In the genomic region with DNA sequence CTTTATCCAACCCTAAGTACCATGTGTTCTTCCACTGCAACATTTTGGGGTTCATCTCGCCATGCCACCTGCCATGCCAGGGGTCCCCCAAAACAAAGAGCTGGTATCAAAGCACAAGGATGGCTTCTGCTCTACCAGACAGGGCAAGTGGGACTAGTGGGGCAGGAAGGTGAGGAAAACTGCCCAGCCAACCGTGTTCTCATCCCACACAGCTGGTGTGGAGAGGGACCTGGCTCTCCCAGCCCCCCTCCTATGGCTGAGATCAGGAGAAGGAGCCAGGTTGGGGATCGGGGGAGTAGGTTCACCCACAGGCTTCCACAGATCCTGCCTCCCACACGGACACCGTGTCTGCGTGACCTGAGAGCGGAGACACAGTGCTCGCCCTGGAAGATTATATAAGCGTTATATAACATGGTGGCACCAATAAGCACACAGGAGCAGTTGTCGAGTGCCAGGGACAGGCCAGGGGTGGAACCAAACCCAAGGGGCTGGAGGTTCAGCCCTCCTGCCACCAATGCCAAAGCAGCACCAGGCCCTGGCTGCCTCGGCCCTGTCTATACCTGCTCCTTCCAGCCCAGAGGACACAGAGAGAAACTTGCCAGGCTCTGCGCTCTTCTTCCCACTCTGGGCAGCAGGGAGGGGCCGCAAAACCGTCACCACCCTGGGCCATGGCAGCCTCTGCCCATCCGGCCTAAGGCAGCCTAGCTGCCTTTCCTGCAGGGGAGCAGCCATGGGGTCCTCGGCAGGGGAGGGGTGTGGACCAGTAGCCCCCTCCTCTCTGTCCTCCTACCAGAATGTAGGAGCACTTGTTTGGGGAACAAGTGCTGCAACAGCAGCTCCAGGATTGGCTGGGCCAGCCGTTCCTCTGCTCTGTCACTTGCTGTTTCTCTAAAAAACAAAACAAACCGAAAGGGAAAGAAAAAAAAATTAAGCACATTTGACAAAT, we compare ENCODE assay signal across 8 cellular contexts. TPM values are rescaled to one million over a fixed set of nuclear protein-coding genes. Genes with fewer than 3 reads are reported as not detected.
DNase-seq lines count a peak whose midpoint lies in the region; ATAC-seq, FAIRE-seq and TF ChIP-seq lines count a peak whose summit lies in the region.

No MANE protein-coding gene starts in this region.

- DNase-seq in A549 (ENCODE audit: low read depth in 1 of 2, low spot score in 1 of 2): no peak
- peak; percentile 67 for DNase-seq in LNCaP clone FGC (ENCODE audit: low read depth)
- DNase-seq in breast epithelium (ENCODE audit: low spot score in 2 of 2): peak; percentile 60 to 67
- peak; percentile 61 for DNase-seq in left lobe of liver (ENCODE audit: low spot score)
- DNase-seq in SKM-1 (lab: John Stamatoyannopoulos, UW; ENCODE audit: unreplicated experiment): no peak
- no peak for DNase-seq in NAMALWA (ENCODE audit: low spot score)
- DNase-seq in H9: no peak

- H3K9ac ChIP-seq in subcutaneous abdominal adipose tissue (ENCODE audit: low read length in 5 of 5) (peak overlapping the region; percentile 63 to 90 (median 75)), H9 (ENCODE audit: extremely low read depth, insufficient read length, low read length) (no peak overlapping the region)

- H3K4me3 ChIP-seq in A549: peak overlapping the region; percentile 83
- peak overlapping the region; percentile 72 for H3K4me3 ChIP-seq in LNCaP clone FGC (ENCODE audit: low read depth, low read length)
- H3K4me3 ChIP-seq in breast epithelium: peak overlapping the region; percentile 57 to 91 (median 83)
- H3K4me3 ChIP-seq in subcutaneous abdominal adipose tissue (ENCODE audit: low read depth in 1 of 5, low read length in 5 of 5): peak overlapping the region; percentile 81 to 87 (median 82)

- H4K8ac ChIP-seq in H9 (replicated peaks; ENCODE audit: insufficient read length, low read depth, low read length): no peak overlapping the region

- no peak overlapping the region for H3K4ac ChIP-seq in H9 (ENCODE audit: low read depth, low read length)

- no peak for FAIRE-seq in A549 (lab: Jason Lieb, UNC)

- H3K79me2 ChIP-seq in H9 (ENCODE audit: insufficient read depth, low read length): no peaks in the 10 kb centered on the region

- H3K27ac ChIP-seq in A549 (peak overlapping the region in 1 of 2 experiments; percentile 100; a peak in 3 of 6 replicates), breast epithelium (peak overlapping the region; percentile 96 to 98), subcutaneous abdominal adipose tissue (ENCODE audit: low read depth, low read length) (peak overlapping the region; percentile 86), H9 (ENCODE audit: insufficient read length, low read depth, low read length) (no peak overlapping the region)

- H2BK120ac ChIP-seq in H9 (ENCODE audit: low read depth, low read length, poor library complexity, severe bottlenecking): no peak overlapping the region

- H2BK12ac ChIP-seq in H9 (ENCODE audit: insufficient read length, low read depth, low read length): no peak overlapping the region

- no peaks in the 10 kb centered on the region for H3K36me3 ChIP-seq in breast epithelium
- peaks cover 0 to 19% (median 7%) of the 10 kb centered on the region in 5 donors for H3K36me3 ChIP-seq in subcutaneous abdominal adipose tissue (ENCODE audit: control insufficient read depth in 5 of 5, insufficient read depth in 5 of 5, low read length in 5 of 5)

- no peak overlapping the region for H2BK5ac ChIP-seq in H9 (ENCODE audit: insufficient read length, low read length)

- peaks cover 5% of the 10 kb centered on the region for H3K23me2 ChIP-seq in H9 (ENCODE audit: insufficient read length, low read depth, low read length, poor library complexity, severe bottlenecking)

- H3K9me3 Mint-ChIP-seq in H9: no peaks in the 10 kb centered on the region

- WGBS in A549 (ENCODE audit: missing lambda C conversion rate): 90% methylated on average over 16 of the region's 18 CpGs
- no CpG with 5 or more reads among the region's 18 CpGs for WGBS in H9 (ENCODE audit: extremely low coverage, insufficient read length, low lambda C conversion rate)

- TF ChIP-seq RAD21 in A549 (conservative IDR thresholded peaks at IDR 0.05 in 1 of 2, IDR thresholded peaks at IDR 0.05 in 1 of 2): no peak

- no peak overlapping the region for H3K27ac Mint-ChIP-seq in H9

- H3K23ac ChIP-seq in H9 (ENCODE audit: insufficient read length, low read depth, low read length): no peak overlapping the region

- no peak for ATAC-seq in A549
- ATAC-seq in left lobe of liver: peak; percentile 10

- no peak overlapping the region for H2BK20ac ChIP-seq in H9 (ENCODE audit: low read depth, low read length, poor library complexity, severe bottlenecking)

- H3K27me3 ChIP-seq in breast epithelium (no peaks in the 10 kb centered on the region), subcutaneous abdominal adipose tissue (ENCODE audit: control insufficient read depth in 5 of 5, insufficient read depth in 4 of 5, low read length in 5 of 5) (peaks cover 0 to 5% (median 0%) of the 10 kb centered on the region in 5 donors), H9 (ENCODE audit: insufficient read depth, low read length) (no peaks in the 10 kb centered on the region)

- intact Hi-C loops in breast epithelium (cut with DNase I; ENCODE audit: low total_unique reads): loop anchor here (5.0 kb wide), 1 partner anchor 40 kb away; no protein-coding TSS in a partner anchor

- H4K91ac ChIP-seq in H9 (ENCODE audit: insufficient read length, low read depth, low read length): no peak overlapping the region

- H4K20me1 ChIP-seq in H9 (ENCODE audit: control insufficient read depth, insufficient read depth, insufficient read length): no peaks in the 10 kb centered on the region

- TF ChIP-seq EP300 in A549 (IDR thresholded peaks at IDR 0.05): no peak

- H2AFZ ChIP-seq in H9 (ENCODE audit: low read length): no peak overlapping the region

- H3K56ac ChIP-seq in H9 (ENCODE audit: insufficient read length, low read depth, low read length): no peak overlapping the region

- H3K9me3 ChIP-seq in A549: no peaks in the 10 kb centered on the region
- no peaks in the 10 kb centered on the region for H3K9me3 ChIP-seq in breast epithelium
- no peaks in the 10 kb centered on the region for H3K9me3 ChIP-seq in subcutaneous abdominal adipose tissue (ENCODE audit: control insufficient read depth in 5 of 5, low read length in 5 of 5)
- no peaks in the 10 kb centered on the region for H3K9me3 ChIP-seq in H9 (ENCODE audit: control insufficient read depth, low read depth, low read length)

- peaks cover 11 to 13% of the 10 kb centered on the region in 2 experiments for H3K4me1 Mint-ChIP-seq in H9

- H3K36me3 Mint-ChIP-seq in H9 (ENCODE audit: insufficient read depth in 1 of 3, low read depth in 3 of 3): peaks cover 0 to 9% (median 0%) of the 10 kb centered on the region in 3 experiments; a peak in 1 of 7 replicates

- no peak overlapping the region for H3T11ph ChIP-seq in H9 (ENCODE audit: low read length)

- no peak overlapping the region for H2BK15ac ChIP-seq in H9 (ENCODE audit: low read depth, low read length)

- TF ChIP-seq CTCF in A549 (IDR thresholded peaks at IDR 0.05): no peak
- no peak for TF ChIP-seq CTCF in LNCaP clone FGC (IDR thresholded peaks at IDR 0.05; ENCODE audit: control insufficient read depth, extremely low read depth, insufficient read depth)
- no peak for TF ChIP-seq CTCF in breast epithelium (IDR thresholded peaks at IDR 0.05)
- TF ChIP-seq CTCF in H9 (conservative IDR thresholded peaks at IDR 0.05): no peak

- H2AK5ac ChIP-seq in H9 (ENCODE audit: insufficient read length, low read length): no peak overlapping the region

- H3K4me1 ChIP-seq in A549 (peaks cover 29% of the 10 kb centered on the region), breast epithelium (peaks cover 11 to 20% of the 10 kb centered on the region in 2 donors), subcutaneous abdominal adipose tissue (ENCODE audit: control insufficient read depth in 5 of 5, insufficient read depth in 5 of 5, low read length in 5 of 5) (peaks cover 16 to 62% (median 51%) of the 10 kb centered on the region in 5 donors), H9 (ENCODE audit: insufficient read depth, low read length) (no peaks in the 10 kb centered on the region)

- no peak overlapping the region for H4K5ac ChIP-seq in H9 (ENCODE audit: insufficient read length, low read depth, low read length)

- H3K18ac ChIP-seq in H9 (ENCODE audit: insufficient read length, low read depth, low read length): no peak overlapping the region

- no peak overlapping the region for H3K4me3 Mint-ChIP-seq in H9

- H3K79me1 ChIP-seq in H9 (ENCODE audit: insufficient read depth, low read depth, low read length, poor library complexity, severe bottlenecking): no peaks in the 10 kb centered on the region

- TF ChIP-seq POLR2A in A549 (IDR thresholded peaks at IDR 0.05; ENCODE audit: low read length): no peak
- TF ChIP-seq POLR2A in breast epithelium (IDR thresholded peaks at IDR 0.05): no peak

- CTCF ChIA-PET in A549 (lab: Yijun Ruan, JAX): interaction anchor here (0.6 to 15.8 kb wide), 17 partner anchors 8 to 1008 kb away, joined by 3 to 260 read pairs (median 6); no protein-coding TSS in a partner anchor

- H3K4me2 ChIP-seq in A549 (peak overlapping the region; percentile 97), H9 (ENCODE audit: insufficient read depth, insufficient read length, low read length) (no peak overlapping the region)

- H3K14ac ChIP-seq in H9 (ENCODE audit: insufficient read depth, low read length): no peak overlapping the region

- H3K27me3 Mint-ChIP-seq in H9 (ENCODE audit: low read depth): peaks cover 26% of the 10 kb centered on the region

- POLR2A ChIA-PET in A549 (lab: Yijun Ruan, JAX): interaction anchor here (2.8 kb wide), 1 partner anchor 44 kb away, joined by 11 read pairs; no protein-coding TSS in a partner anchor

TF ChIP-seq in A549, 52 proteins besides CTCF, POLR2A, EP300 and RAD21:
- no peak for TF ChIP-seq EHMT2 (IDR thresholded peaks at IDR 0.05; ENCODE audit: low read depth)
- TF ChIP-seq HDAC2 (IDR thresholded peaks at IDR 0.05): no peak
- TF ChIP-seq HOXB13 (CRISPR knock-in tag; IDR thresholded peaks at IDR 0.05; ENCODE audit: low read depth): no peak
- TF ChIP-seq, protein P1, sequence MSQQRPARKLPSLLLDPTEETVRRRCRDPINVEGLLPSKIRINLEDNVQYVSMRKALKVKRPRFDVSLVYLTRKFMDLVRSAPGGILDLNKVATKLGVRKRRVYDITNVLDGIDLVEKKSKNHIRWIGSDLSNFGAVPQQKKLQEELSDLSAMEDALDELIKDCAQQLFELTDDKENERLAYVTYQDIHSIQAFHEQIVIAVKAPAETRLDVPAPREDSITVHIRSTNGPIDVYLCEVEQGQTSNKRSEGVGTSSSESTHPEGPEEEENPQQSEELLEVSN (IDR thresholded peaks at IDR 0.05; ENCODE audit: borderline replicate concordance, low read depth): no peak

RNA-seq across cellular contexts. Expression of a gene that starts 43.5 kb away (rescaled TPM):
- polyA plus RNA-seq in A549 (2011; rRNA removed): 0.04 TPM in 1 of 2 replicates, not detected in the other
- polyA plus RNA-seq in A549 (2012; cell fraction: cytosol; rRNA removed): 0.03 TPM in 2 replicates
- polyA plus RNA-seq in A549 (2012; cell fraction: nucleus; rRNA removed): not detected in 2 replicates
- 0.04 to 0.05 TPM in 2 of 3 replicates, not detected in the other for polyA plus RNA-seq in A549 (2017; fragmentation: RNase III; extraction: RNeasy Plus Mini Kit Qiagen cat#74134 plus additional on column Dnase treatment)
- 0.05 TPM in 1 of 2 replicates, not detected in the other for polyA minus RNA-seq in A549 (2011; rRNA and poly(A)+ RNA removed)
- 10 to 100 TPM; 15.7 to 80.6 (median 22.2) TPM for total RNA-seq in breast epithelium
- total RNA-seq in left lobe of liver: 1.1 TPM
- total RNA-seq in H9 (2021): 0.02 and 0.35 TPM in 2 replicates

Comparison
In these comparisons a context has a peak if more than half of its experiments do, and no peak if none do; other contexts are left out.
1. DNase-seq: peak in LNCaP clone FGC (single experiment), breast epithelium (2 of 2) and left lobe of liver (single experiment); none in A549 (0 of 2), SKM-1 (single experiment), NAMALWA (single experiment) and H9 (single experiment).
2. Peak in every context shown above with its lines, with median percentiles within 50 percentile points of each other: H3K4me3 ChIP-seq.